1 cellular context compared by ENCODE assay signal in the genomic region with DNA sequence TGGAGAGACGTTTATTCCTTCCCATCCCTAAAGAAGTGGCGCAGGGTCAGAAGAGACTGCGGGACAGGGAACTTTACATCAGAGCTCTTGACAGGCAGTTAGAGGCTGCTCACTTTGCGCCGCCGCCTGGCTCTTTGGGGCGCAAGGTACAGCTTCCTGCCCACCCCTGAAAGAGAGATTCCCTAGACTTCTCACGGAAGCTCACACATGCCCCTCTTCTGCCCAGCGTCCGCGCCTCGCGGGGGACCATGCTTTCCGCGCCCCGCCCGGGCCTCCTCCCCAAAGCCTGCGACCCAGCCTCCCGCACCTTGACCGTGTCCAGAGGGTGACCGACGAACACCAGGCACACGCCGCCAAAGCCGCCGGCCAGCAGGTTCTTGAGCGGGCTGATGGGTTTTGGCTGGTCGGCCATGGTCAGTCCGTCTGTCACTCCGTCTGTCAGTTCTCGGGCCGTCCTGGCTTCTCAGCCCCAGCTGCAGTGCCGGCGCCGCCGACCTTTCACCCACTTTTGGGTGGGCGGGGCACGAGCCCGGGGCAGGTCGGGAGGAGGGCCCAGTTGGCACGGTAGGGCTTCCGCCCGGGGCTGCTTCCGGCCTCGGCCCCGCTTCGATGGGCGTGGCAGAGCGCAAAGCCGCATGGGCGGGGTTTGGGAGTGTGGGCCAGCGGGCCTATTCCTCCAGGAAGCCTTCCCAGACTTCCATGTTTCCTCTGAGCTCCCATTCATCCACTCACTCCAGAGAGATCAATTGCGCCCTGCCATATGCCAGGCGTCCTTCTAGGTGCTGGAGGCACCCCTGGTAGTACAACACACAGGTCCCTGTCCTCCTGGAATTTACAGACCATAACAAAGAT.
TF ChIP-seq lines count a peak whose summit lies in the region.

A gene with protein sequence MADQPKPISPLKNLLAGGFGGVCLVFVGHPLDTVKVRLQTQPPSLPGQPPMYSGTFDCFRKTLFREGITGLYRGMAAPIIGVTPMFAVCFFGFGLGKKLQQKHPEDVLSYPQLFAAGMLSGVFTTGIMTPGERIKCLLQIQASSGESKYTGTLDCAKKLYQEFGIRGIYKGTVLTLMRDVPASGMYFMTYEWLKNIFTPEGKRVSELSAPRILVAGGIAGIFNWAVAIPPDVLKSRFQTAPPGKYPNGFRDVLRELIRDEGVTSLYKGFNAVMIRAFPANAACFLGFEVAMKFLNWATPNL (minus strand): TSS at position 500 of the 852 bp plus-strand sequence. CDS start 88 bp downstream, at position 412.

TF ChIP-seq in K562, 482 proteins besides CTCF, POLR2A, EP300 and RAD21 (continued from another document):
- TF ChIP-seq MYNN (IDR thresholded peaks at IDR 0.05): peak; percentile 34; the same call in 1 of the 2 replicates
- no peak for TF ChIP-seq MYNN (CRISPR knock-in tag; IDR thresholded peaks at IDR 0.05)
- no peak for TF ChIP-seq PHB (CRISPR knock-in tag; IDR thresholded peaks at IDR 0.05)
- TF ChIP-seq GABPA (tag; conservative IDR thresholded peaks at IDR 0.05; ENCODE audit: low read depth): peak; percentile 89
- TF ChIP-seq ID3 (CRISPR knock-in tag; IDR thresholded peaks at IDR 0.05): no peak
- TF ChIP-seq ID3 (tag; IDR thresholded peaks at IDR 0.05): no peak
- no peak for TF ChIP-seq ZNF609 (CRISPR knock-in tag; IDR thresholded peaks at IDR 0.05; ENCODE audit: borderline replicate concordance)
- TF ChIP-seq ZNF717 (CRISPR knock-in tag; IDR thresholded peaks at IDR 0.05): no peak
- TF ChIP-seq, protein P1, sequence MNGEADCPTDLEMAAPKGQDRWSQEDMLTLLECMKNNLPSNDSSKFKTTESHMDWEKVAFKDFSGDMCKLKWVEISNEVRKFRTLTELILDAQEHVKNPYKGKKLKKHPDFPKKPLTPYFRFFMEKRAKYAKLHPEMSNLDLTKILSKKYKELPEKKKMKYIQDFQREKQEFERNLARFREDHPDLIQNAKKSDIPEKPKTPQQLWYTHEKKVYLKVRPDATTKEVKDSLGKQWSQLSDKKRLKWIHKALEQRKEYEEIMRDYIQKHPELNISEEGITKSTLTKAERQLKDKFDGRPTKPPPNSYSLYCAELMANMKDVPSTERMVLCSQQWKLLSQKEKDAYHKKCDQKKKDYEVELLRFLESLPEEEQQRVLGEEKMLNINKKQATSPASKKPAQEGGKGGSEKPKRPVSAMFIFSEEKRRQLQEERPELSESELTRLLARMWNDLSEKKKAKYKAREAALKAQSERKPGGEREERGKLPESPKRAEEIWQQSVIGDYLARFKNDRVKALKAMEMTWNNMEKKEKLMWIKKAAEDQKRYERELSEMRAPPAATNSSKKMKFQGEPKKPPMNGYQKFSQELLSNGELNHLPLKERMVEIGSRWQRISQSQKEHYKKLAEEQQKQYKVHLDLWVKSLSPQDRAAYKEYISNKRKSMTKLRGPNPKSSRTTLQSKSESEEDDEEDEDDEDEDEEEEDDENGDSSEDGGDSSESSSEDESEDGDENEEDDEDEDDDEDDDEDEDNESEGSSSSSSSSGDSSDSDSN (IDR thresholded peaks at IDR 0.05; ENCODE audit: borderline replicate concordance in 1 of 2, low read depth in 2 of 2, low read length in 2 of 2): peak in 1 of 2 experiments; percentile 58; a peak in 1 of 4 replicates
- TF ChIP-seq CBX1 (IDR thresholded peaks at IDR 0.05; ENCODE audit: low read depth): peak; percentile 69; the same call in 1 of the 2 replicates
- TF ChIP-seq TCF3 (CRISPR knock-in tag; IDR thresholded peaks at IDR 0.05): no peak
- TF ChIP-seq ZNF274 (IDR thresholded peaks at IDR 0.05; ENCODE audit: borderline replicate concordance, low read depth, low read length): no peak
- TF ChIP-seq POLR2B (IDR thresholded peaks at IDR 0.05; ENCODE audit: low read depth, partially characterized antibody): no peak
- TF ChIP-seq NCOA6 (IDR thresholded peaks at IDR 0.05): no peak
- no peak for TF ChIP-seq ARNT (IDR thresholded peaks at IDR 0.05)
- TF ChIP-seq PTBP1 (IDR thresholded peaks at IDR 0.05; ENCODE audit: low read depth, low read length): peak; percentile 82; the same call in 1 of the 2 replicates
- TF ChIP-seq SMAD4 (CRISPR knock-in tag; conservative IDR thresholded peaks at IDR 0.05): 0 out of 2 replicates have a peak, but pooled peaks have one; percentile 62
- no peak for TF ChIP-seq MEF2D (tag; conservative IDR thresholded peaks at IDR 0.05; ENCODE audit: low read depth)
- no peak for TF ChIP-seq ZNF175 (CRISPR knock-in tag; IDR thresholded peaks at IDR 0.05; ENCODE audit: low read depth)
- no peak for TF ChIP-seq ZNF184 (CRISPR knock-in tag; IDR thresholded peaks at IDR 0.05)
- no peak for TF ChIP-seq FOXA3 (CRISPR knock-in tag; conservative IDR thresholded peaks at IDR 0.05 in 1 of 2, IDR thresholded peaks at IDR 0.05 in 1 of 2)
- TF ChIP-seq SLC30A9 (CRISPR knock-in tag; IDR thresholded peaks at IDR 0.05): no peak
- no peak for TF ChIP-seq JUND (IDR thresholded peaks at IDR 0.05; ENCODE audit: borderline replicate concordance, low read depth, low read length)
- no peak; the same call in 2 of the 3 replicates for TF ChIP-seq JUND (tag; IDR thresholded peaks at IDR 0.05; ENCODE audit: borderline replicate concordance, low read depth, low read length)
- TF ChIP-seq RHOXF2B (CRISPR knock-in tag; conservative IDR thresholded peaks at IDR 0.05): no peak
- TF ChIP-seq NCOR1 (IDR thresholded peaks at IDR 0.05): peak; percentile 58; the same call in 1 of the 2 replicates
- TF ChIP-seq MXD1 (CRISPR knock-in tag; IDR thresholded peaks at IDR 0.05; ENCODE audit: borderline replicate concordance, poor library complexity, severe bottlenecking): no peak
- TF ChIP-seq ARID3A (IDR thresholded peaks at IDR 0.05; ENCODE audit: borderline replicate concordance, low read depth, low read length): no peak
